16 cellular contexts compared by ENCODE assay signal in the genomic region with DNA sequence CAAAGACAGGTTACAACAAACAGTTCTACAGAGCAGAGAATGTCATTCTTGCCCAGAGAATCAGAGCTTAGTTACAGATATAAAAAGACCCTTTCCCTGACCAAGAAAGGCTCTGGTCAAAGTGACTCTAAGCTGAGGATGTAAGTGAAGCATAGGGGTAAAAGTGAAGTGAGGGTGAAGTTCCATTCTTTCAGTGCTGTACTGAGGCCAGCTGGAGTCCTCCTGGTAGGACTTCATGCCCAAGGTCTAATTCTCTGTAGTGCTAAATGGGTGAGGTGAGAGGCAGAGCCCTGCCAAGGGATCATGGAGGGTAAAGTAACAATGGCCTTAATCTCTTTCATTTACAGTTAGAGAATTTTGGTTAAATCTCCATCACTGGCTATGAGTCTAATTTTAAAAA. TPM values are rescaled to one million over a fixed set of nuclear protein-coding genes. Genes with fewer than 3 reads are reported as not detected.
DNase-seq lines count a peak whose midpoint lies in the region; ATAC-seq, FAIRE-seq and TF ChIP-seq lines count a peak whose summit lies in the region.
"Had no signal": no experiment of that assay in that cellular context is flagged by ENCODE, and none has a peak within 500 bp of the region (broad histone marks: within the 10 kb centered on the region; RNA-seq: fewer than 3 reads in every experiment).

No MANE protein-coding gene starts in this region.

- H2BK12ac ChIP-seq in H1 (ENCODE audit: low read depth, low read length), result no peak overlapping the region

- H3K4me1 Mint-ChIP-seq in CD4-positive, alpha-beta memory T cell, result peaks cover 48 to 77% (median 63%) of the 10 kb centered on the region in 4 donors

- no peaks in the 10 kb centered on the region for H3K23me2 ChIP-seq in H1 (ENCODE audit: low read depth, low read length)

- no peak overlapping the region for H3K4me3 ChIP-seq in CD4-positive, alpha-beta memory T cell (ENCODE audit: low read length in 2 of 2)
- H3K4me3 ChIP-seq in HEK293 (ENCODE audit: low read depth, low read length) (no peak overlapping the region), H1 (ENCODE audit: extremely low read depth in 1 of 4, insufficient read depth in 2 of 4, low read depth in 3 of 4, low read length in 4 of 4) (no peak overlapping the region), Karpas-422 (ENCODE audit: low read length) (no peak overlapping the region)
- H3K4me3 ChIP-seq: HAP-1 had no signal

- H2AK5ac ChIP-seq in H1 (ENCODE audit: low read depth, low read length), result no peak overlapping the region

- peak; percentile 19 for FAIRE-seq in H1 (lab: Jason Lieb, UNC)

- H3K4me1 ChIP-seq in CD4-positive, alpha-beta memory T cell (ENCODE audit: insufficient read depth, low read length), result peaks cover 39% of the 10 kb centered on the region
- peaks cover 9% of the 10 kb centered on the region for H3K4me1 ChIP-seq in HEK293 (ENCODE audit: control insufficient read depth, insufficient read depth, low read length)
- peaks cover 0 to 20% (median 16%) of the 10 kb centered on the region in 4 experiments; a peak in 6 of 7 replicates for H3K4me1 ChIP-seq in H1 (replicated peaks in 1 of 4; ENCODE audit: control insufficient read depth in 3 of 4, insufficient read depth in 4 of 4, low read length in 3 of 4)
- no peaks in the 10 kb centered on the region for H3K4me1 ChIP-seq in Karpas-422 (ENCODE audit: low read length)

- TF ChIP-seq EP300 in H1 (IDR thresholded peaks at IDR 0.05; ENCODE audit: borderline replicate concordance in 1 of 2, low read depth in 2 of 2, low read length in 2 of 2), result no peak

- no peak overlapping the region for H4K5ac ChIP-seq in H1 (ENCODE audit: insufficient read length, low read depth, low read length)

- H3K14ac ChIP-seq in H1 (ENCODE audit: insufficient read length), result no peak overlapping the region

- POLR2A ChIA-PET in CD4-positive, alpha-beta memory T cell (lab: Charles Lee; ENCODE audit: partially characterized antibody), result interaction anchor here (0.7 to 2.5 kb wide), 6 partner anchors 14 to 166 kb away, joined by 3 to 8 read pairs (median 3); no protein-coding TSS in a partner anchor
- POLR2A ChIA-PET in HEK293 (lab: Yijun Ruan, JAX), result no interaction called here
- POLR2A ChIA-PET in H1 (lab: Charles Lee; ENCODE audit: partially characterized antibody), result interaction anchor here (1.0 kb wide), 1 partner anchor 19 kb away, joined by 4 read pairs; no protein-coding TSS in a partner anchor

- no peak overlapping the region for H4K8ac ChIP-seq in H1 (ENCODE audit: extremely low read depth, insufficient read depth, low read length)

- no peak overlapping the region for H3K4ac ChIP-seq in H1 (replicated peaks; ENCODE audit: insufficient read length, low read depth, low read length)

- H3K9me3 ChIP-seq in CD4-positive, alpha-beta memory T cell (ENCODE audit: control insufficient read depth in 1 of 2, low read length in 2 of 2), result no peaks in the 10 kb centered on the region
- H3K9me3 ChIP-seq in HEK293 (ENCODE audit: control insufficient read depth, insufficient read depth, low read depth, low read length) (no peaks in the 10 kb centered on the region), H1 (ENCODE audit: insufficient read depth in 2 of 2, low read depth in 1 of 2, low read length in 1 of 2) (no peaks in the 10 kb centered on the region), Karpas-422 (ENCODE audit: low read length) (no peaks in the 10 kb centered on the region)
- H3K9me3 ChIP-seq: BE2C, HAP-1 had no signal

- no peak overlapping the region for H2BK120ac ChIP-seq in H1 (replicated peaks; ENCODE audit: low read depth, low read length)

- peaks cover 3% of the 10 kb centered on the region; the same call in 1 of the 2 replicates for H3K79me1 ChIP-seq in H1 (ENCODE audit: low read depth, low read length)

- no peaks in the 10 kb centered on the region for H3K27me3 ChIP-seq in CD4-positive, alpha-beta memory T cell (ENCODE audit: insufficient read depth, low read length)
- H3K27me3 ChIP-seq in H1 (replicated peaks in 1 of 4; ENCODE audit: control insufficient read depth in 3 of 4, extremely low read depth in 1 of 4, insufficient read depth in 3 of 4, low read length in 3 of 4) (no peaks in the 10 kb centered on the region), Karpas-422 (ENCODE audit: low read length) (no peaks in the 10 kb centered on the region)
- H3K27me3 ChIP-seq: BE2C had no signal

- no peak overlapping the region for H3K4me2 ChIP-seq in H1 (ENCODE audit: insufficient read depth in 1 of 2, low read depth in 2 of 2, low read length in 2 of 2)
- no peak overlapping the region for H3K4me2 ChIP-seq in Karpas-422 (ENCODE audit: low read depth, low read length, poor library complexity, severe bottlenecking)

- peaks cover 21 to 22% of the 10 kb centered on the region in 2 donors for H3K36me3 Mint-ChIP-seq in CD4-positive, alpha-beta memory T cell

- no peak overlapping the region for H3K27ac ChIP-seq in CD4-positive, alpha-beta memory T cell (ENCODE audit: low read depth, low read length)
- H3K27ac ChIP-seq in HEK293 (ENCODE audit: extremely low read depth, low read depth, low read length) (no peak overlapping the region), H1 (ENCODE audit: low read depth, low read length) (no peak overlapping the region), substantia nigra (ENCODE audit: low read depth, low read length, poor library complexity, severe bottlenecking) (peak overlapping the region; percentile 63), Karpas-422 (ENCODE audit: low read length) (no peak overlapping the region)

- no peak overlapping the region for H2BK20ac ChIP-seq in H1 (ENCODE audit: low read length)

- H3K36me3 ChIP-seq in CD4-positive, alpha-beta memory T cell (ENCODE audit: insufficient read depth, low read length), result peaks cover 6% of the 10 kb centered on the region
- H3K36me3 ChIP-seq in HEK293 (ENCODE audit: control insufficient read depth in 2 of 2, insufficient read depth in 1 of 2, low read length in 2 of 2) (peaks cover 0 to 12% of the 10 kb centered on the region in 2 experiments; a peak in 2 of 3 replicates), H1 (ENCODE audit: control insufficient read depth in 2 of 4, insufficient read depth in 4 of 4, low read length in 3 of 4) (peaks cover 0 to 15% (median 8%) of the 10 kb centered on the region in 4 experiments; a peak in 4 of 8 replicates), Karpas-422 (ENCODE audit: insufficient read depth, low read length) (no peaks in the 10 kb centered on the region)
- H3K36me3 ChIP-seq: HAP-1 had no signal

- no peak overlapping the region for H3K4me3 Mint-ChIP-seq in CD4-positive, alpha-beta memory T cell

- no peaks in the 10 kb centered on the region for H3K27me3 Mint-ChIP-seq in CD4-positive, alpha-beta memory T cell

- no peak for DNase-seq in CD4-positive, alpha-beta memory T cell
- DNase-seq in H1 (ENCODE audit: low read depth in 1 of 2, low spot score in 2 of 2), result no peak
- DNase-seq in substantia nigra (lab: John Stamatoyannopoulos, UW), result no peak
- no peak for DNase-seq in Karpas-422
- no peak for DNase-seq in MV-4-11 (lab: John Stamatoyannopoulos, UW)
- DNase-seq: BE2C, DMS153, KBM-7, NCI-H1436, NCI-H2081 treated with DMSO at 0.1 percent for 48 hours, NCI-H2227 treated with DMSO at 0.1 percent for 48 hours, NCI-H524 had no signal

- ATAC-seq in HG02970 (IDR thresholded peaks at IDR 0.05; ENCODE audit: low FRiP score, unreplicated experiment), result no peak
- ATAC-seq: Panc1 had no signal

- no peaks in the 10 kb centered on the region for H3K9me3 Mint-ChIP-seq in CD4-positive, alpha-beta memory T cell

- peak overlapping the region in 5 of 7 donors; percentile 6 to 90 (median 41) for H3K27ac Mint-ChIP-seq in CD4-positive, alpha-beta memory T cell

- H3K9ac ChIP-seq in H1 (replicated peaks in 1 of 4; ENCODE audit: extremely low read depth in 1 of 4, low read depth in 3 of 4, low read length in 3 of 4) (no peak overlapping the region), Karpas-422 (ENCODE audit: low read length) (no peak overlapping the region)

- H4K20me1 ChIP-seq in H1 (replicated peaks in 1 of 2; ENCODE audit: control insufficient read depth in 1 of 2, insufficient read depth in 2 of 2, low read length in 2 of 2), result peaks cover 1 to 7% of the 10 kb centered on the region in 2 experiments
- no peaks in the 10 kb centered on the region for H4K20me1 ChIP-seq in Karpas-422 (ENCODE audit: insufficient read depth, low read depth, low read length)

- H2BK5ac ChIP-seq in H1 (ENCODE audit: low read depth, low read length), result no peak overlapping the region

- no peak overlapping the region for H4K91ac ChIP-seq in H1 (replicated peaks; ENCODE audit: insufficient read length, low read length)

- no peak overlapping the region for H3K18ac ChIP-seq in H1 (ENCODE audit: extremely low read depth, low read length)

- no peak overlapping the region for H2BK15ac ChIP-seq in H1 (ENCODE audit: low read length)

- peaks cover 0 to 62% of the 10 kb centered on the region in 2 experiments; a peak in 3 of 4 replicates for H3K79me2 ChIP-seq in H1 (ENCODE audit: control insufficient read depth in 1 of 2, insufficient read depth in 2 of 2, low read length in 2 of 2)
- H3K79me2 ChIP-seq in Karpas-422 (ENCODE audit: low read length), result no peaks in the 10 kb centered on the region

- H3K56ac ChIP-seq in H1 (replicated peaks; ENCODE audit: insufficient read length, low read depth, low read length), result no peak overlapping the region

- no peaks in the 10 kb centered on the region for H3K9me2 ChIP-seq in Karpas-422 (replicated peaks; ENCODE audit: insufficient read depth, low read length)

- CTCF ChIA-PET in CD4-positive, alpha-beta memory T cell (lab: Charles Lee; ENCODE audit: partially characterized antibody), result interaction anchor here (1.1 to 1.7 kb wide), 3 partner anchors 20 to 48 kb away, joined by 3 to 4 read pairs (median 4); no protein-coding TSS in a partner anchor
- CTCF ChIA-PET in HEK293 (lab: Yijun Ruan, JAX) (no interaction called here), H1 (lab: Charles Lee; ENCODE audit: partially characterized antibody) (no interaction called here)

- TF ChIP-seq POLR2A in H1 (IDR thresholded peaks at IDR 0.05; ENCODE audit: control extremely low read depth in 1 of 2, low read depth in 2 of 2, low read length in 2 of 2), result no peak

- no peak for TF ChIP-seq RAD21 in H1 (IDR thresholded peaks at IDR 0.05 in 1 of 2, conservative IDR thresholded peaks at IDR 0.05 in 1 of 2; ENCODE audit: low read depth in 2 of 2, low read length in 2 of 2)

- no peak for TF ChIP-seq CTCF in HEK293 (tag by site-specific recombination; IDR thresholded peaks at IDR 0.05)
- no peak for TF ChIP-seq CTCF in H1 (IDR thresholded peaks at IDR 0.05; ENCODE audit: control extremely low read depth in 1 of 3, insufficient read depth in 1 of 3, low read depth in 1 of 3, low read length in 3 of 3)

- intact Hi-C loops in CD4-positive, alpha-beta memory T cell (cut with micrococcal nuclease), result no loop called here

- H2AFZ ChIP-seq in H1 (ENCODE audit: low read length), result no peak overlapping the region
- H2AFZ ChIP-seq in Karpas-422 (ENCODE audit: low read length), result no peak overlapping the region

- no peak overlapping the region for H3K23ac ChIP-seq in H1 (ENCODE audit: insufficient read length)

RNA-seq across cellular contexts. Expression of a gene that starts 38.5 kb away (rescaled TPM):
- total RNA-seq in CD4-positive, alpha-beta memory T cell, result 100 to 1,000 TPM; 122 to 125 TPM
- 10 to 100 TPM; 16.8 to 22.8 TPM for polyA plus RNA-seq in CD4-positive, alpha-beta memory T cell
- total RNA-seq in H1 (2021; fragmentation: NEBNext Ultra II Directional; extraction: Animal tissue kit (Norgen Biotek cat#: 25700)), result 55.9 and 60.5 TPM in 2 replicates
- 24.1 and 31.6 TPM in 2 replicates for polyA plus RNA-seq in H1 (2011; rRNA removed)
- polyA plus RNA-seq in H1 (2011; cell fraction: cytosol; rRNA removed), result 33.4 TPM
- polyA plus RNA-seq in H1 (2011; cell fraction: nucleus; rRNA removed), result 24.1 TPM
- polyA plus RNA-seq in H1 (2012, experiment 1 of 2), result 33.5 to 43.7 TPM (median 37.2 TPM) in 4 replicates
- 7.8 TPM for polyA plus RNA-seq in H1 (2012, experiment 2 of 2)
- polyA plus RNA-seq in H1 (2013, experiment 1 of 2), result 23.4 TPM
- polyA plus RNA-seq in H1 (2013, experiment 2 of 2), result 24.5 TPM
- 59.4 and 60.2 TPM in 2 replicates for polyA minus RNA-seq in H1 (2011; rRNA and poly(A)+ RNA removed)
- 36.3 TPM for polyA minus RNA-seq in H1 (2011; cell fraction: cytosol; rRNA and poly(A)+ RNA removed)
- polyA minus RNA-seq in H1 (2011; cell fraction: nucleus; rRNA and poly(A)+ RNA removed), result 25.1 TPM
- total RNA-seq in Karpas-422 (2014; rRNA removed; shearing (Covaris generic); ENCODE audit: low replicate concordance), result 0.25 and 1.8 TPM in 2 replicates

Comparison
In these comparisons a context has a peak if more than half of its experiments do, and no peak if none do; other contexts are left out.
1. RNA of a gene that starts 38.5 kb away (total RNA-seq): 122 to 125 TPM in CD4-positive, alpha-beta memory T cell and 55.9 to 60.5 TPM in H1; 0.25 to 1.8 TPM in Karpas-422; every median in the first group is over 10 times any median in the second.